In the genomic region with DNA sequence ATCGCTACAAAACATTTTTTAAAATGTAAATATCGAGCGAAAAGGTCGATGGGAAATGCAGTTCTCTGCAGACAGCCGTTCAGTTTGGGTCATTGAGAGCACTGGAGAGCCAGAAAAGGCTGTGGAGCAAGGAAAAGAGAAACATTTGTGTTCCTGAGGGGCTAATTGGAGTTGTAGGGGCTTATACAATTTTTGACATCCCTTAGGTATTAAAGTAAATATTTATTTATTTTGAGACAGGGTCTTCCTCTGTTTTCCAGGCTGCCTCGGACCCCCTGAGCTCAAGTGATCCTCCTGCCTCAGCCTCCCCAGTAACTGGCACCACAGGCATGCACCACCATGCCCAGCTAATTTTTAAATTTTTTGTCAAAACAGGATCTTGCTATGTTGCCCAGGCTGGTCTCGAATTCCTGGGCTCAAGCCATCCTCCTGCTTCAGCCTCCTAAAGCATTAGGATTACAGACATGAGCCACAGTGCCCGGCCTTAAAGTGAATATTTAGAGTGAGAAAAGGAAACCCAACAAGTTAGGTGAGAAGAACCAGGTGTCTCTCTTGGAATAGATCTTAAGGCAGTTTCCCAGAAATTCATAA, we compare ENCODE assay signal across 8 cellular contexts. TPM values are rescaled to one million over a fixed set of nuclear protein-coding genes. Genes with fewer than 3 reads are reported as not detected.
A peak's percentile ranks its signal among the peaks of the same experiment; 100 is the strongest.
DNase-seq lines count a peak whose midpoint lies in the region; ATAC-seq, FAIRE-seq and TF ChIP-seq lines count a peak whose summit lies in the region.

No MANE protein-coding gene starts in this region.

- no peaks in the 10 kb centered on the region for H3K9me3 ChIP-seq in A549
- no peaks in the 10 kb centered on the region for H3K9me3 ChIP-seq in kidney (ENCODE audit: control insufficient read depth in 1 of 2, low read length in 2 of 2)
- no peaks in the 10 kb centered on the region for H3K9me3 ChIP-seq in thyroid gland

- DNase-seq in A549 (ENCODE audit: low read depth in 1 of 2, low spot score in 1 of 2) (no peak), H7 (no peak), kidney (no peak), thyroid gland (no peak), HCEC 1CT (no peak), KG1 (lab: John Stamatoyannopoulos, UW) (no peak)

- peaks cover 7% of the 10 kb centered on the region for H3K36me3 Mint-ChIP-seq in activated T-helper 17 cell treated with anti-CD3 and anti-CD28 coated beads, Interleukin-2, amount 50 U/mL, for 72 hours (ENCODE audit: low read depth)

- peak overlapping the region; percentile 77 for H3K4me2 ChIP-seq in A549

- FAIRE-seq in A549 (lab: Jason Lieb, UNC) (peak; percentile 28), kidney (lab: Jason Lieb, UNC) (no peak)

- H3K4me3 ChIP-seq in A549 (peak overlapping the region; percentile 42), H7 (ENCODE audit: insufficient read depth, low read depth, low read length) (peak overlapping the region; percentile 29), kidney (ENCODE audit: low read length in 2 of 2) (peak overlapping the region; percentile 49 to 63), thyroid gland (replicated peaks in 1 of 3) (peak overlapping the region in 2 of 3 donors; percentile 32 to 57)

- peak overlapping the region; percentile 89 for H3K4me3 Mint-ChIP-seq in activated T-helper 17 cell treated with anti-CD3 and anti-CD28 coated beads, Interleukin-2, amount 50 U/mL, for 72 hours

- peak in 1 of 2 experiments; percentile 1; a peak in 1 of 6 replicates for ATAC-seq in A549
- ATAC-seq in activated T-helper 17 cell treated with anti-CD3 and anti-CD28 coated beads, Interleukin-2, amount 50 U/mL, for 72 hours (replicated peaks): no peak
- ATAC-seq in GM19455 (IDR thresholded peaks at IDR 0.05; ENCODE audit: unreplicated experiment): no peak

- intact Hi-C loops in kidney (cut with DNase I) (no loop called here), thyroid gland (cut with DNase I) (loop anchor here (5.0 kb wide), 1 partner anchor 54 kb away; a partner anchor contains a TSS)

- H3K27me3 Mint-ChIP-seq in activated T-helper 17 cell treated with anti-CD3 and anti-CD28 coated beads, Interleukin-2, amount 50 U/mL, for 72 hours: no peaks in the 10 kb centered on the region

- peak overlapping the region; percentile 86 for H3K27ac Mint-ChIP-seq in activated T-helper 17 cell treated with anti-CD3 and anti-CD28 coated beads, Interleukin-2, amount 50 U/mL, for 72 hours

- H3K27ac ChIP-seq in A549: peak overlapping the region; percentile 76 to 85
- peak overlapping the region; percentile 69 to 82 for H3K27ac ChIP-seq in kidney (ENCODE audit: low read depth in 2 of 2, low read length in 2 of 2)
- H3K27ac ChIP-seq in thyroid gland: peak overlapping the region; percentile 47 to 85 (median 72)

- CTCF ChIA-PET in A549 (lab: Yijun Ruan, JAX): interaction anchor here (7.1 to 20.5 kb wide), 2 partner anchors 18 to 71 kb away, joined by 67 to 1052 read pairs; a partner anchor contains a TSS

- H3K4me1 Mint-ChIP-seq in activated T-helper 17 cell treated with anti-CD3 and anti-CD28 coated beads, Interleukin-2, amount 50 U/mL, for 72 hours: peaks cover 19% of the 10 kb centered on the region

- peak overlapping the region in 1 of 2 donors; percentile 78 for H3K9ac ChIP-seq in kidney (ENCODE audit: low read length in 2 of 2)

- peaks cover 10% of the 10 kb centered on the region; the same call in 2 of the 3 replicates for H3K4me1 ChIP-seq in A549
- H3K4me1 ChIP-seq in kidney (ENCODE audit: control insufficient read depth in 1 of 2, insufficient read depth in 1 of 2, low read depth in 1 of 2, low read length in 2 of 2): peaks cover 5 to 16% of the 10 kb centered on the region in 2 donors
- peaks cover 0 to 21% of the 10 kb centered on the region in 2 donors for H3K4me1 ChIP-seq in thyroid gland

- no peaks in the 10 kb centered on the region for H3K36me3 ChIP-seq in H7 (replicated peaks; ENCODE audit: control insufficient read depth, insufficient read depth, low read length)
- no peaks in the 10 kb centered on the region for H3K36me3 ChIP-seq in kidney (ENCODE audit: control insufficient read depth in 1 of 2, insufficient read depth in 2 of 2, low read length in 2 of 2)
- H3K36me3 ChIP-seq in thyroid gland: no peaks in the 10 kb centered on the region

- no peaks in the 10 kb centered on the region for H3K9me3 Mint-ChIP-seq in activated T-helper 17 cell treated with anti-CD3 and anti-CD28 coated beads, Interleukin-2, amount 50 U/mL, for 72 hours

- H3K27me3 ChIP-seq in H7 (ENCODE audit: control insufficient read depth, insufficient read depth, low read length) (peaks cover 38% of the 10 kb centered on the region), thyroid gland (no peaks in the 10 kb centered on the region)

- TF ChIP-seq CTCF in A549 (IDR thresholded peaks at IDR 0.05) (no peak), kidney (IDR thresholded peaks at IDR 0.05; ENCODE audit: borderline replicate concordance, extremely low read depth, insufficient read depth) (no peak), thyroid gland (IDR thresholded peaks at IDR 0.05) (no peak)

- TF ChIP-seq RAD21 in A549 (conservative IDR thresholded peaks at IDR 0.05 in 1 of 2, IDR thresholded peaks at IDR 0.05 in 1 of 2): no peak; a peak in 1 of 5 replicates

- 35% methylated on average over 8 of the region's 8 CpGs for WGBS in A549 (ENCODE audit: missing lambda C conversion rate)
- 35 to 39% methylated on average over 8 of the region's 8 CpGs for WGBS in thyroid gland, 2 donors

- POLR2A ChIA-PET in A549 (lab: Yijun Ruan, JAX): no interaction called here

- no peak for TF ChIP-seq EP300 in A549 (IDR thresholded peaks at IDR 0.05)

- no peak for TF ChIP-seq POLR2A in A549 (IDR thresholded peaks at IDR 0.05; ENCODE audit: low read length)
- TF ChIP-seq POLR2A in thyroid gland (IDR thresholded peaks at IDR 0.05): no peak

RNA-seq across cellular contexts. Expression of a gene that starts 0.8 kb away (rescaled TPM):
- polyA plus RNA-seq in A549 (2011; rRNA removed): 75.5 and 88.1 TPM in 2 replicates
- polyA plus RNA-seq in A549 (2012; cell fraction: cytosol; rRNA removed): 225 and 320 TPM in 2 replicates
- 303 and 382 TPM in 2 replicates for polyA plus RNA-seq in A549 (2012; cell fraction: nucleus; rRNA removed)
- polyA plus RNA-seq in A549 (2017; fragmentation: RNase III; extraction: RNeasy Plus Mini Kit Qiagen cat#74134 plus additional on column Dnase treatment): 87.5 to 104 TPM (median 100 TPM) in 3 replicates
- polyA minus RNA-seq in A549 (2011; rRNA and poly(A)+ RNA removed): 75.2 and 83.9 TPM in 2 replicates
- 114 and 147 TPM in 2 replicates for total RNA-seq in H7 (2014; rRNA removed; shearing (Covaris generic))
- 10 to 100 TPM; 77.2 to 84.3 TPM for total RNA-seq in activated T-helper 17 cell treated with anti-CD3 and anti-CD28 coated beads, Interleukin-2, amount 50 U/mL, for 72 hours
- total RNA-seq in kidney: 30.3 TPM
- polyA plus RNA-seq in kidney (ENCODE audit: insufficient read depth, low read depth, low replicate concordance): 62.7 TPM
- 10 to 100 TPM; 12.9 to 30.9 (median 21.0) TPM for total RNA-seq in thyroid gland

RNA-seq across cellular contexts. Expression of a gene that starts 3.1 kb away (rescaled TPM):
- 2.8 and 3.8 TPM in 2 replicates for polyA plus RNA-seq in A549 (2011; rRNA removed)
- polyA plus RNA-seq in A549 (2012; cell fraction: cytosol; rRNA removed): 1.4 and 2.6 TPM in 2 replicates
- 2.2 and 3.9 TPM in 2 replicates for polyA plus RNA-seq in A549 (2012; cell fraction: nucleus; rRNA removed)
- polyA plus RNA-seq in A549 (2017; fragmentation: RNase III; extraction: RNeasy Plus Mini Kit Qiagen cat#74134 plus additional on column Dnase treatment): 2.4 to 2.8 TPM (median 2.4 TPM) in 3 replicates
- 1.4 and 2.1 TPM in 2 replicates for polyA minus RNA-seq in A549 (2011; rRNA and poly(A)+ RNA removed)
- 1.9 and 3.3 TPM in 2 replicates for total RNA-seq in H7 (2014; rRNA removed; shearing (Covaris generic))
- 10 to 100 TPM; 13.7 to 19.4 TPM for total RNA-seq in activated T-helper 17 cell treated with anti-CD3 and anti-CD28 coated beads, Interleukin-2, amount 50 U/mL, for 72 hours
- total RNA-seq in kidney: 7.2 TPM
- polyA plus RNA-seq in kidney (ENCODE audit: insufficient read depth, low read depth, low replicate concordance): 2.2 TPM
- 1 to 10 TPM in 2 of 4 donors, under 1 TPM in 2; 0.67 to 4.4 (median 1.2) TPM for total RNA-seq in thyroid gland

RNA-seq across cellular contexts. Expression of a gene that starts 12.5 kb away (rescaled TPM):
- polyA plus RNA-seq in A549 (2011; rRNA removed) (197 and 302 TPM in 2 replicates), A549 (2017; fragmentation: RNase III; extraction: RNeasy Plus Mini Kit Qiagen cat#74134 plus additional on column Dnase treatment) (487 to 531 TPM (median 489 TPM) in 3 replicates), kidney (ENCODE audit: insufficient read depth, low read depth, low replicate concordance) (40.3 TPM)
- polyA plus RNA-seq in A549 (2012; cell fraction: cytosol; rRNA removed): 1,004 and 1,085 TPM in 2 replicates
- 520 and 541 TPM in 2 replicates for polyA plus RNA-seq in A549 (2012; cell fraction: nucleus; rRNA removed)
- polyA minus RNA-seq in A549 (2011; rRNA and poly(A)+ RNA removed): 17.0 and 21.4 TPM in 2 replicates
- total RNA-seq in H7 (2014; rRNA removed; shearing (Covaris generic)): 5.1 and 11.1 TPM in 2 replicates
- total RNA-seq in activated T-helper 17 cell treated with anti-CD3 and anti-CD28 coated beads, Interleukin-2, amount 50 U/mL, for 72 hours: under 1 TPM in 1 of 2 donors, not detected in 1; 0.87 TPM
- total RNA-seq in kidney (43.9 TPM), thyroid gland (10 to 100 TPM in 3 of 4 donors, not detected in 1; 16.2 to 26.3 (median 17.2) TPM)

RNA-seq across cellular contexts. Expression of a gene that starts 19.1 kb away (rescaled TPM):
- 1.4 and 1.7 TPM in 2 replicates for polyA plus RNA-seq in A549 (2011; rRNA removed)
- 0.89 and 0.96 TPM in 2 replicates for polyA plus RNA-seq in A549 (2012; cell fraction: cytosol; rRNA removed)
- 3.0 and 4.6 TPM in 2 replicates for polyA plus RNA-seq in A549 (2012; cell fraction: nucleus; rRNA removed)
- polyA plus RNA-seq in A549 (2017; fragmentation: RNase III; extraction: RNeasy Plus Mini Kit Qiagen cat#74134 plus additional on column Dnase treatment): 0.62 to 1.4 TPM (median 0.80 TPM) in 3 replicates
- 3.0 and 3.4 TPM in 2 replicates for polyA minus RNA-seq in A549 (2011; rRNA and poly(A)+ RNA removed)
- total RNA-seq in H7 (2014; rRNA removed; shearing (Covaris generic)): 0.03 and 0.85 TPM in 2 replicates
- total RNA-seq in activated T-helper 17 cell treated with anti-CD3 and anti-CD28 coated beads, Interleukin-2, amount 50 U/mL, for 72 hours: 10 to 100 TPM in 1 of 2 donors, 1 to 10 TPM in 1; 5.0 to 15.2 TPM
- 9.6 TPM for total RNA-seq in kidney
- polyA plus RNA-seq in kidney (ENCODE audit: insufficient read depth, low read depth, low replicate concordance): 6.0 TPM
- 10 to 100 TPM in 3 of 4 donors, 1 to 10 TPM in 1; 6.4 to 27.7 (median 13.3) TPM for total RNA-seq in thyroid gland

RNA-seq across cellular contexts. Expression of a gene that starts 52.2 kb away (rescaled TPM):
- 343 and 425 TPM in 2 replicates for polyA plus RNA-seq in A549 (2011; rRNA removed)
- polyA plus RNA-seq in A549 (2012; cell fraction: cytosol; rRNA removed): 347 and 383 TPM in 2 replicates
- 348 and 443 TPM in 2 replicates for polyA plus RNA-seq in A549 (2012; cell fraction: nucleus; rRNA removed)
- polyA plus RNA-seq in A549 (2017; fragmentation: RNase III; extraction: RNeasy Plus Mini Kit Qiagen cat#74134 plus additional on column Dnase treatment): 244 to 296 TPM (median 291 TPM) in 3 replicates
- polyA minus RNA-seq in A549 (2011; rRNA and poly(A)+ RNA removed): 154 and 156 TPM in 2 replicates
- total RNA-seq in H7 (2014; rRNA removed; shearing (Covaris generic)): 143 and 153 TPM in 2 replicates
- 10 to 100 TPM; 21.3 to 56.6 TPM for total RNA-seq in activated T-helper 17 cell treated with anti-CD3 and anti-CD28 coated beads, Interleukin-2, amount 50 U/mL, for 72 hours
- total RNA-seq in kidney: 381 TPM
- 425 TPM for polyA plus RNA-seq in kidney (ENCODE audit: insufficient read depth, low read depth, low replicate concordance)
- 1,000 to 10,000 TPM in 1 of 4 donors, 100 to 1,000 TPM in 3; 424 to 1,529 (median 712) TPM for total RNA-seq in thyroid gland
